Comparison of ENCODE assay signal across 8 cellular contexts in genomic region chr7:138935438-138936079, GRCh38. TPM values are rescaled to one million over a fixed set of nuclear protein-coding genes. Genes with fewer than 3 reads are reported as not detected.
DNase-seq lines count a peak whose midpoint lies in the region; ATAC-seq and TF ChIP-seq lines count a peak whose summit lies in the region.

No MANE protein-coding gene starts in this region.

- H3K9ac ChIP-seq in neural cell (ENCODE audit: low read length) (no peak overlapping the region), colonic mucosa (ENCODE audit: low read depth in 2 of 2, low read length in 2 of 2) (no peak overlapping the region)

- no peak overlapping the region for H3K4me2 ChIP-seq in neural cell (ENCODE audit: low read length)

- H4K20me1 ChIP-seq in neural cell (ENCODE audit: insufficient read depth): no peaks in the 10 kb centered on the region

- CTCF ChIA-PET in CD4-positive, alpha-beta memory T cell (lab: Charles Lee; ENCODE audit: partially characterized antibody): interaction anchor here (1.2 kb wide), 1 partner anchor 49 kb away, joined by 3 read pairs; no protein-coding TSS in a partner anchor

- no peak overlapping the region for H3K27ac Mint-ChIP-seq in CD4-positive, alpha-beta memory T cell

- H3K4me1 Mint-ChIP-seq in CD4-positive, alpha-beta memory T cell: no peaks in the 10 kb centered on the region

- no peak overlapping the region for H3K27ac ChIP-seq in neural cell (ENCODE audit: low read length)
- no peak overlapping the region for H3K27ac ChIP-seq in colonic mucosa
- H3K27ac ChIP-seq in CD4-positive, alpha-beta memory T cell (ENCODE audit: low read depth, low read length): no peak overlapping the region

- H3K4me1 ChIP-seq in colonic mucosa: no peaks in the 10 kb centered on the region
- no peaks in the 10 kb centered on the region for H3K4me1 ChIP-seq in CD4-positive, alpha-beta memory T cell (ENCODE audit: insufficient read depth, low read length)

- DNase-seq in DMS53 treated with DMSO at 0.1 percent for 48 hours (lab: John Stamatoyannopoulos, UW; ENCODE audit: unreplicated experiment) (peak; percentile 40), NCI-H510A (lab: John Stamatoyannopoulos, UW) (peak; percentile 14), dermis microvascular lymphatic vessel endothelial cell (ENCODE audit: low read depth in 2 of 2) (peak; percentile 47 to 83), colonic mucosa (no peak)
- DNase-seq in CD4-positive, alpha-beta memory T cell: no peak

- no peaks in the 10 kb centered on the region for H3K9me3 Mint-ChIP-seq in CD4-positive, alpha-beta memory T cell

- no peak for TF ChIP-seq EP300 in neural cell (conservative IDR thresholded peaks at IDR 0.05; ENCODE audit: poor library complexity, severe bottlenecking)

- H3K27me3 ChIP-seq in neural cell (ENCODE audit: insufficient read depth, low read depth, low read length) (no peaks in the 10 kb centered on the region), colonic mucosa (no peaks in the 10 kb centered on the region)
- no peaks in the 10 kb centered on the region for H3K27me3 ChIP-seq in CD4-positive, alpha-beta memory T cell (ENCODE audit: insufficient read depth, low read length)

- peaks cover 39% of the 10 kb centered on the region for H3K79me2 ChIP-seq in neural cell (replicated peaks; ENCODE audit: insufficient read depth, low read length)

- ATAC-seq in GM21367 (IDR thresholded peaks at IDR 0.05; ENCODE audit: unreplicated experiment) (no peak), GM21619 (IDR thresholded peaks at IDR 0.05; ENCODE audit: unreplicated experiment) (no peak)

- H3K9me3 ChIP-seq in neural cell (ENCODE audit: low read length) (no peaks in the 10 kb centered on the region), colonic mucosa (no peaks in the 10 kb centered on the region)
- H3K9me3 ChIP-seq in CD4-positive, alpha-beta memory T cell (ENCODE audit: control insufficient read depth in 1 of 2, low read length in 2 of 2): no peaks in the 10 kb centered on the region

- POLR2A ChIA-PET in CD4-positive, alpha-beta memory T cell (lab: Charles Lee; ENCODE audit: partially characterized antibody): no interaction called here

- intact Hi-C loops in colonic mucosa (cut with DNase I): no loop called here
- intact Hi-C loops in CD4-positive, alpha-beta memory T cell (cut with micrococcal nuclease): no loop called here

- H3K27me3 Mint-ChIP-seq in CD4-positive, alpha-beta memory T cell: peaks cover 0 to 2% of the 10 kb centered on the region in 2 donors

- H2AFZ ChIP-seq in neural cell (ENCODE audit: low read depth, low read length): no peak overlapping the region

- H3K9me2 ChIP-seq in neural cell (ENCODE audit: insufficient read depth, low read length): no peaks in the 10 kb centered on the region

- no peak overlapping the region for H3K4me3 Mint-ChIP-seq in CD4-positive, alpha-beta memory T cell

- TF ChIP-seq RAD21 in neural cell (conservative IDR thresholded peaks at IDR 0.05): no peak

- H3K4me3 ChIP-seq in neural cell (ENCODE audit: low read length): no peak overlapping the region
- H3K4me3 ChIP-seq in colonic mucosa: no peak overlapping the region
- H3K4me3 ChIP-seq in CD4-positive, alpha-beta memory T cell (ENCODE audit: low read length in 2 of 2): no peak overlapping the region

- no peaks in the 10 kb centered on the region for H3F3A ChIP-seq in neural cell (ENCODE audit: insufficient read depth, low read length, poor library complexity, severe bottlenecking)

- no peaks in the 10 kb centered on the region for H3K36me3 Mint-ChIP-seq in CD4-positive, alpha-beta memory T cell

- TF ChIP-seq CTCF in neural cell (IDR thresholded peaks at IDR 0.05; ENCODE audit: poor library complexity, severe bottlenecking): no peak
- no peak for TF ChIP-seq CTCF in colonic mucosa (IDR thresholded peaks at IDR 0.05)

- no peaks in the 10 kb centered on the region for H3K36me3 ChIP-seq in neural cell (ENCODE audit: insufficient read depth, low read length)
- no peaks in the 10 kb centered on the region for H3K36me3 ChIP-seq in colonic mucosa
- H3K36me3 ChIP-seq in CD4-positive, alpha-beta memory T cell (ENCODE audit: insufficient read depth, low read length): no peaks in the 10 kb centered on the region

TF ChIP-seq in neural cell, 6 proteins besides CTCF, POLR2A, EP300 and RAD21:
- TF ChIP-seq TAF1 (IDR thresholded peaks at IDR 0.05; ENCODE audit: low read depth) (no peak), POLR2AphosphoS5 (IDR thresholded peaks at IDR 0.05) (peak; percentile 19), SMC3 (conservative IDR thresholded peaks at IDR 0.05; ENCODE audit: poor library complexity) (no peak)

RNA-seq across cellular contexts. Expression of gene KIAA1549, which starts 45.6 kb away (rescaled TPM):
- 1.9 and 3.3 TPM in 2 replicates for total RNA-seq in dermis microvascular lymphatic vessel endothelial cell
- polyA plus RNA-seq in neural cell: 14.1 and 14.8 TPM in 2 replicates
- polyA minus RNA-seq in neural cell: 45.0 and 56.7 TPM in 2 replicates
- 1 to 10 TPM; 2.9 to 3.5 TPM for total RNA-seq in colonic mucosa
- total RNA-seq in CD4-positive, alpha-beta memory T cell: under 1 TPM; 0.06 to 0.11 TPM
- under 1 TPM in 1 of 2 donors, not detected in 1; 0.02 TPM for polyA plus RNA-seq in CD4-positive, alpha-beta memory T cell

Comparison
In these comparisons a context has a peak if more than half of its experiments do, and no peak if none do; other contexts are left out.
1. DNase-seq: peak in DMS53 treated with DMSO at 0.1 percent for 48 hours (single experiment), NCI-H510A (single experiment) and dermis microvascular lymphatic vessel endothelial cell (2 of 2); none in colonic mucosa (single experiment) and CD4-positive, alpha-beta memory T cell (0 of 5).